In the genomic region with DNA sequence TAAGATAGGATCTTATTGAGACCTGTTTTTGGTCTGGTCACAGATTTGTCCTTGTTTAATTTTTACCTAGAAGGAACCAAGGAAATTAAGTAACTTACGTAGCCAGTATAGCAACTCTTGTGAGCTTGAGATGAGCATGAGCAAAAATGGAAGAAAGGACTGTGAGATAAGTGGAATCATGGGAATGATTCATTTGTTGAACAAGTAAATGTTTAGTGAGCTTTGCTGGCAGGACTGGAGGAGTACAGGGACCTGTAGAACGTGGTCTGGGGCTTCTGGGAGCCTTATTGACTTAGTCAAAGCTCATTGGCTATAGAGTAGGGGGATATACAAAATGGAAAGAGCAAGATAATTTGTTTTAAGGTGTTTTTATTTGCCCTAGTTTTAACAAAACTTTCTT, we compare ENCODE assay signal across 8 cellular contexts. TPM values are rescaled to one million over a fixed set of nuclear protein-coding genes. Genes with fewer than 3 reads are reported as not detected.
DNase-seq lines count a peak whose midpoint lies in the region; ATAC-seq and TF ChIP-seq lines count a peak whose summit lies in the region.

No MANE protein-coding gene starts in this region.

- CTCF ChIA-PET in activated CD4-positive, alpha-beta memory T cell treated with anti-CD3 and anti-CD28 coated beads for 36 hours (lab: Charles Lee), result interaction anchor here (0.6 to 3.0 kb wide), 3 partner anchors 24 to 56 kb away, joined by 3 to 17 read pairs (median 7); no protein-coding TSS in a partner anchor

- no peak overlapping the region for H3K9ac ChIP-seq in iPS-15b (ENCODE audit: low read depth, low read length)
- peak overlapping the region in 3 of 5 donors; percentile 51 to 99 (median 99) for H3K9ac ChIP-seq in subcutaneous abdominal adipose tissue (ENCODE audit: low read length in 5 of 5)

- DNase-seq in heart left ventricle, result no peak
- DNase-seq in right atrium auricular region (ENCODE audit: low spot score), result no peak
- peak; percentile 18 for DNase-seq in activated CD4-positive, alpha-beta memory T cell treated with anti-CD3 and anti-CD28 coated beads for 36 hours
- no peak for DNase-seq in DMS 273 (lab: John Stamatoyannopoulos, UW; ENCODE audit: unreplicated experiment)
- DNase-seq in NCI-H2171 (lab: John Stamatoyannopoulos, UW), result no peak

- H3K27ac ChIP-seq in heart left ventricle, result peak overlapping the region in 2 of 12 donors; percentile 99 to 100
- no peak overlapping the region for H3K27ac ChIP-seq in right atrium auricular region
- peak overlapping the region; percentile 92 for H3K27ac ChIP-seq in subcutaneous abdominal adipose tissue (ENCODE audit: low read depth, low read length)

- peaks cover 63% of the 10 kb centered on the region for H3K4me1 Mint-ChIP-seq in activated CD4-positive, alpha-beta memory T cell treated with anti-CD3 and anti-CD28 coated beads for 36 hours (ENCODE audit: low read depth)

- WGBS in heart left ventricle, 4 donors, result 40 to 49% (median 43%) methylated on average over 2 of the region's 2 CpGs

- no peaks in the 10 kb centered on the region for H3K9me3 Mint-ChIP-seq in activated CD4-positive, alpha-beta memory T cell treated with anti-CD3 and anti-CD28 coated beads for 36 hours

- peak overlapping the region in 9 of 12 donors; percentile 72 to 98 (median 87) for H3K4me3 ChIP-seq in heart left ventricle
- H3K4me3 ChIP-seq in right atrium auricular region, result peak overlapping the region in 1 of 2 donors; percentile 98
- peak overlapping the region; percentile 86 for H3K4me3 ChIP-seq in iPS-15b (ENCODE audit: low read depth, low read length)
- peak overlapping the region; percentile 59 to 93 (median 90) for H3K4me3 ChIP-seq in subcutaneous abdominal adipose tissue (ENCODE audit: low read depth in 1 of 5, low read length in 5 of 5)

- H3K36me3 ChIP-seq in heart left ventricle (no peaks in the 10 kb centered on the region), right atrium auricular region (no peaks in the 10 kb centered on the region), iPS-15b (ENCODE audit: control insufficient read depth, insufficient read depth, low read length) (no peaks in the 10 kb centered on the region), subcutaneous abdominal adipose tissue (ENCODE audit: control insufficient read depth in 5 of 5, insufficient read depth in 5 of 5, low read length in 5 of 5) (no peaks in the 10 kb centered on the region)

- no peak for TF ChIP-seq POLR2A in heart left ventricle (IDR thresholded peaks at IDR 0.05)

- H3K9me3 ChIP-seq in heart left ventricle (no peaks in the 10 kb centered on the region), right atrium auricular region (no peaks in the 10 kb centered on the region), iPS-15b (ENCODE audit: control insufficient read depth, insufficient read depth, low read length) (no peaks in the 10 kb centered on the region), subcutaneous abdominal adipose tissue (ENCODE audit: control insufficient read depth in 5 of 5, low read length in 5 of 5) (no peaks in the 10 kb centered on the region)

- peak overlapping the region; percentile 39 for H3K4me3 Mint-ChIP-seq in activated CD4-positive, alpha-beta memory T cell treated with anti-CD3 and anti-CD28 coated beads for 36 hours

- H3K27ac Mint-ChIP-seq in activated CD4-positive, alpha-beta memory T cell treated with anti-CD3 and anti-CD28 coated beads for 36 hours, result peak overlapping the region; percentile 28

- peaks cover 0 to 70% (median 43%) of the 10 kb centered on the region in 12 donors for H3K4me1 ChIP-seq in heart left ventricle
- peaks cover 0 to 59% of the 10 kb centered on the region in 2 donors for H3K4me1 ChIP-seq in right atrium auricular region
- H3K4me1 ChIP-seq in iPS-15b (ENCODE audit: control insufficient read depth, insufficient read depth, low read length), result peaks cover 17% of the 10 kb centered on the region
- H3K4me1 ChIP-seq in subcutaneous abdominal adipose tissue (ENCODE audit: control insufficient read depth in 5 of 5, insufficient read depth in 5 of 5, low read length in 5 of 5), result peaks cover 0 to 65% (median 48%) of the 10 kb centered on the region in 5 donors

- no peaks in the 10 kb centered on the region for H3K27me3 ChIP-seq in heart left ventricle
- no peaks in the 10 kb centered on the region for H3K27me3 ChIP-seq in right atrium auricular region
- H3K27me3 ChIP-seq in iPS-15b (ENCODE audit: control insufficient read depth, insufficient read depth, low read length), result no peaks in the 10 kb centered on the region
- H3K27me3 ChIP-seq in subcutaneous abdominal adipose tissue (ENCODE audit: control insufficient read depth in 5 of 5, insufficient read depth in 4 of 5, low read length in 5 of 5), result no peaks in the 10 kb centered on the region

- peaks cover 20% of the 10 kb centered on the region for H3K36me3 Mint-ChIP-seq in activated CD4-positive, alpha-beta memory T cell treated with anti-CD3 and anti-CD28 coated beads for 36 hours

- POLR2A ChIA-PET in activated CD4-positive, alpha-beta memory T cell treated with anti-CD3 and anti-CD28 coated beads for 36 hours (lab: Charles Lee), result interaction anchor here (1.2 kb wide), 1 partner anchor 27 kb away, joined by 4 read pairs; no protein-coding TSS in a partner anchor

- intact Hi-C loops in heart left ventricle (cut with DNase I), result loop anchor here in 1 of 10 donors (10.0 kb wide), 1 partner anchor 49 kb away; no protein-coding TSS in a partner anchor
- intact Hi-C loops in activated CD4-positive, alpha-beta memory T cell treated with anti-CD3 and anti-CD28 coated beads for 36 hours (cut with micrococcal nuclease), result no loop called here

- H3K27me3 Mint-ChIP-seq in activated CD4-positive, alpha-beta memory T cell treated with anti-CD3 and anti-CD28 coated beads for 36 hours, result no peaks in the 10 kb centered on the region

- TF ChIP-seq CTCF in heart left ventricle (IDR thresholded peaks at IDR 0.05) (no peak), right atrium auricular region (IDR thresholded peaks at IDR 0.05) (no peak)

- ATAC-seq in heart left ventricle, result no peak
- no peak for ATAC-seq in HG02981 (IDR thresholded peaks at IDR 0.05; ENCODE audit: unreplicated experiment)

RNA-seq across cellular contexts. Expression of a gene that starts 3.0 kb away (rescaled TPM):
- total RNA-seq in heart left ventricle (100 to 1,000 TPM in 6 of 9 donors, 10 to 100 TPM in 3; 84.4 to 144 (median 105) TPM), right atrium auricular region (10 to 100 TPM; 58.3 to 85.6 TPM)
- polyA plus RNA-seq in heart left ventricle, result 100 to 1,000 TPM in 1 of 2 donors, 10 to 100 TPM in 1; 39.8 to 111 TPM
- 100 to 1,000 TPM; 111 TPM for total RNA-seq in activated CD4-positive, alpha-beta memory T cell treated with anti-CD3 and anti-CD28 coated beads for 36 hours
